ENCODE assay signal across 7 cellular contexts in genomic region chr1:233904979-233905415, GRCh38. TPM values are rescaled to one million over a fixed set of nuclear protein-coding genes. Genes with fewer than 3 reads are reported as not detected.
DNase-seq lines count a peak whose midpoint lies in the region; ATAC-seq and TF ChIP-seq lines count a peak whose summit lies in the region.

No MANE protein-coding gene starts in this region.

- H3K27ac ChIP-seq in ascending aorta = no peak overlapping the region

- DNase-seq in ascending aorta (ENCODE audit: low spot score in 2 of 2) (no peak), NCI-H1048 (lab: John Stamatoyannopoulos, UW) (no peak)

- ATAC-seq in HG03442 (IDR thresholded peaks at IDR 0.05; ENCODE audit: unreplicated experiment) (peak; percentile 17), HG03520 (IDR thresholded peaks at IDR 0.05; ENCODE audit: unreplicated experiment) (no peak), GM21526 (IDR thresholded peaks at IDR 0.05; ENCODE audit: low FRiP score, unreplicated experiment) (no peak)

- H3K36me3 ChIP-seq in ascending aorta (no peaks in the 10 kb centered on the region), iPS-15b (ENCODE audit: control insufficient read depth, insufficient read depth, low read length) (no peaks in the 10 kb centered on the region), skeletal muscle satellite cell (ENCODE audit: insufficient read depth, low read length) (no peaks in the 10 kb centered on the region)

- intact Hi-C loops in ascending aorta (cut with DNase I) = no loop called here

- H3K9me3 ChIP-seq in ascending aorta (no peaks in the 10 kb centered on the region), iPS-15b (ENCODE audit: control insufficient read depth, insufficient read depth, low read length) (no peaks in the 10 kb centered on the region), skeletal muscle satellite cell (replicated peaks; ENCODE audit: low read length) (no peaks in the 10 kb centered on the region)

- H3K4me1 ChIP-seq in ascending aorta = no peaks in the 10 kb centered on the region
- no peaks in the 10 kb centered on the region for H3K4me1 ChIP-seq in iPS-15b (ENCODE audit: control insufficient read depth, insufficient read depth, low read length)
- no peaks in the 10 kb centered on the region for H3K4me1 ChIP-seq in skeletal muscle satellite cell (ENCODE audit: control insufficient read depth, insufficient read depth, low read length)

- no peak for TF ChIP-seq CTCF in ascending aorta (IDR thresholded peaks at IDR 0.05)

- H3K9ac ChIP-seq in iPS-15b (ENCODE audit: low read depth, low read length) (no peak overlapping the region), skeletal muscle satellite cell (ENCODE audit: low read depth, low read length) (no peak overlapping the region)

- H3K27me3 ChIP-seq in ascending aorta (peaks cover 3% of the 10 kb centered on the region), iPS-15b (ENCODE audit: control insufficient read depth, insufficient read depth, low read length) (peaks cover 40% of the 10 kb centered on the region), skeletal muscle satellite cell (ENCODE audit: control insufficient read depth, insufficient read depth, low read length) (peaks cover 33% of the 10 kb centered on the region)

- H3K4me3 ChIP-seq in ascending aorta = peak overlapping the region; percentile 15 to 26
- H3K4me3 ChIP-seq in iPS-15b (ENCODE audit: low read depth, low read length) = peak overlapping the region; percentile 46
- peak overlapping the region; percentile 57 for H3K4me3 ChIP-seq in skeletal muscle satellite cell (ENCODE audit: low read length)

- peak overlapping the region; percentile 77 for H3K4me2 ChIP-seq in skeletal muscle satellite cell (ENCODE audit: low read length)

RNA-seq across cellular contexts. Expression of gene SLC35F3, which starts 0.5 kb away (rescaled TPM):
- total RNA-seq in ascending aorta = 1.4 TPM
- not detected in 2 replicates for total RNA-seq in skeletal muscle satellite cell (2012; rRNA removed)
